In the genomic region with DNA sequence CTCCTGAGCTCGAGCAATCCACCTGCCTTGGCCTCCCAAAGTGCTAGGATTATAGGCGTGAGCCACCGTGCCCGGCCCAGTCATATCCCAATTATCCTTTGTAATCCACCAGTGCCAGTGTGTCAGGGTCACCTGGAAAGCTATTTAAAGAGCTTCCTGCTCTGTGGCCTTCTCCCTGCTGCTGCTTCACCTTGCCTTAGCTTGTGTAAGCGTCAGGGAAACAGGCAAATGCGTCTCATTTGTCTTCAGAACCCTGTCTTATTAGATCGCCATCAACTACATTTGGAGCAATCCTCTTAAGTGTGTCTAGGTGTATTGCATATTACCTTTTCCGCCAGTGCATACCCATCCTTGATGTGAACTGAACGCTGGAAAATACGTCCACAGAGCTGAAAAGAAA, we compare ENCODE assay signal across 1 cellular context.
TF ChIP-seq lines count a peak whose summit lies in the region.

No MANE protein-coding gene starts in this region.

TF ChIP-seq in WTC11, 78 proteins besides CTCF, POLR2A, EP300 and RAD21 (continued from another document):
- TF ChIP-seq, protein P1, sequence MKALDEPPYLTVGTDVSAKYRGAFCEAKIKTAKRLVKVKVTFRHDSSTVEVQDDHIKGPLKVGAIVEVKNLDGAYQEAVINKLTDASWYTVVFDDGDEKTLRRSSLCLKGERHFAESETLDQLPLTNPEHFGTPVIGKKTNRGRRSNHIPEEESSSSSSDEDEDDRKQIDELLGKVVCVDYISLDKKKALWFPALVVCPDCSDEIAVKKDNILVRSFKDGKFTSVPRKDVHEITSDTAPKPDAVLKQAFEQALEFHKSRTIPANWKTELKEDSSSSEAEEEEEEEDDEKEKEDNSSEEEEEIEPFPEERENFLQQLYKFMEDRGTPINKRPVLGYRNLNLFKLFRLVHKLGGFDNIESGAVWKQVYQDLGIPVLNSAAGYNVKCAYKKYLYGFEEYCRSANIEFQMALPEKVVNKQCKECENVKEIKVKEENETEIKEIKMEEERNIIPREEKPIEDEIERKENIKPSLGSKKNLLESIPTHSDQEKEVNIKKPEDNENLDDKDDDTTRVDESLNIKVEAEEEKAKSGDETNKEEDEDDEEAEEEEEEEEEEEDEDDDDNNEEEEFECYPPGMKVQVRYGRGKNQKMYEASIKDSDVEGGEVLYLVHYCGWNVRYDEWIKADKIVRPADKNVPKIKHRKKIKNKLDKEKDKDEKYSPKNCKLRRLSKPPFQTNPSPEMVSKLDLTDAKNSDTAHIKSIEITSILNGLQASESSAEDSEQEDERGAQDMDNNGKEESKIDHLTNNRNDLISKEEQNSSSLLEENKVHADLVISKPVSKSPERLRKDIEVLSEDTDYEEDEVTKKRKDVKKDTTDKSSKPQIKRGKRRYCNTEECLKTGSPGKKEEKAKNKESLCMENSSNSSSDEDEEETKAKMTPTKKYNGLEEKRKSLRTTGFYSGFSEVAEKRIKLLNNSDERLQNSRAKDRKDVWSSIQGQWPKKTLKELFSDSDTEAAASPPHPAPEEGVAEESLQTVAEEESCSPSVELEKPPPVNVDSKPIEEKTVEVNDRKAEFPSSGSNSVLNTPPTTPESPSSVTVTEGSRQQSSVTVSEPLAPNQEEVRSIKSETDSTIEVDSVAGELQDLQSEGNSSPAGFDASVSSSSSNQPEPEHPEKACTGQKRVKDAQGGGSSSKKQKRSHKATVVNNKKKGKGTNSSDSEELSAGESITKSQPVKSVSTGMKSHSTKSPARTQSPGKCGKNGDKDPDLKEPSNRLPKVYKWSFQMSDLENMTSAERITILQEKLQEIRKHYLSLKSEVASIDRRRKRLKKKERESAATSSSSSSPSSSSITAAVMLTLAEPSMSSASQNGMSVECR (CRISPR knock-in tag; IDR thresholded peaks at IDR 0.05; ENCODE audit: borderline replicate concordance): no peak
- TF ChIP-seq, protein P2, sequence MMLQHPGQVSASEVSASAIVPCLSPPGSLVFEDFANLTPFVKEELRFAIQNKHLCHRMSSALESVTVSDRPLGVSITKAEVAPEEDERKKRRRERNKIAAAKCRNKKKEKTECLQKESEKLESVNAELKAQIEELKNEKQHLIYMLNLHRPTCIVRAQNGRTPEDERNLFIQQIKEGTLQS (CRISPR knock-in tag; conservative IDR thresholded peaks at IDR 0.05): no peak
- TF ChIP-seq RELA (CRISPR knock-in tag; IDR thresholded peaks at IDR 0.05; ENCODE audit: borderline replicate concordance) (no peak), KAT7 (CRISPR knock-in tag; IDR thresholded peaks at IDR 0.05; ENCODE audit: borderline replicate concordance) (no peak)
- TF ChIP-seq, protein P3, sequence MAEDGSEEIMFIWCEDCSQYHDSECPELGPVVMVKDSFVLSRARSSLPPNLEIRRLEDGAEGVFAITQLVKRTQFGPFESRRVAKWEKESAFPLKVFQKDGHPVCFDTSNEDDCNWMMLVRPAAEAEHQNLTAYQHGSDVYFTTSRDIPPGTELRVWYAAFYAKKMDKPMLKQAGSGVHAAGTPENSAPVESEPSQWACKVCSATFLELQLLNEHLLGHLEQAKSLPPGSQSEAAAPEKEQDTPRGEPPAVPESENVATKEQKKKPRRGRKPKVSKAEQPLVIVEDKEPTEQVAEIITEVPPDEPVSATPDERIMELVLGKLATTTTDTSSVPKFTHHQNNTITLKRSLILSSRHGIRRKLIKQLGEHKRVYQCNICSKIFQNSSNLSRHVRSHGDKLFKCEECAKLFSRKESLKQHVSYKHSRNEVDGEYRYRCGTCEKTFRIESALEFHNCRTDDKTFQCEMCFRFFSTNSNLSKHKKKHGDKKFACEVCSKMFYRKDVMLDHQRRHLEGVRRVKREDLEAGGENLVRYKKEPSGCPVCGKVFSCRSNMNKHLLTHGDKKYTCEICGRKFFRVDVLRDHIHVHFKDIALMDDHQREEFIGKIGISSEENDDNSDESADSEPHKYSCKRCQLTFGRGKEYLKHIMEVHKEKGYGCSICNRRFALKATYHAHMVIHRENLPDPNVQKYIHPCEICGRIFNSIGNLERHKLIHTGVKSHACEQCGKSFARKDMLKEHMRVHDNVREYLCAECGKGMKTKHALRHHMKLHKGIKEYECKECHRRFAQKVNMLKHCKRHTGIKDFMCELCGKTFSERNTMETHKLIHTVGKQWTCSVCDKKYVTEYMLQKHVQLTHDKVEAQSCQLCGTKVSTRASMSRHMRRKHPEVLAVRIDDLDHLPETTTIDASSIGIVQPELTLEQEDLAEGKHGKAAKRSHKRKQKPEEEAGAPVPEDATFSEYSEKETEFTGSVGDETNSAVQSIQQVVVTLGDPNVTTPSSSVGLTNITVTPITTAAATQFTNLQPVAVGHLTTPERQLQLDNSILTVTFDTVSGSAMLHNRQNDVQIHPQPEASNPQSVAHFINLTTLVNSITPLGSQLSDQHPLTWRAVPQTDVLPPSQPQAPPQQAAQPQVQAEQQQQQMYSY (CRISPR knock-in tag; IDR thresholded peaks at IDR 0.05): no peak
